Comparison of ENCODE assay signal across 12 cellular contexts in the genomic region with DNA sequence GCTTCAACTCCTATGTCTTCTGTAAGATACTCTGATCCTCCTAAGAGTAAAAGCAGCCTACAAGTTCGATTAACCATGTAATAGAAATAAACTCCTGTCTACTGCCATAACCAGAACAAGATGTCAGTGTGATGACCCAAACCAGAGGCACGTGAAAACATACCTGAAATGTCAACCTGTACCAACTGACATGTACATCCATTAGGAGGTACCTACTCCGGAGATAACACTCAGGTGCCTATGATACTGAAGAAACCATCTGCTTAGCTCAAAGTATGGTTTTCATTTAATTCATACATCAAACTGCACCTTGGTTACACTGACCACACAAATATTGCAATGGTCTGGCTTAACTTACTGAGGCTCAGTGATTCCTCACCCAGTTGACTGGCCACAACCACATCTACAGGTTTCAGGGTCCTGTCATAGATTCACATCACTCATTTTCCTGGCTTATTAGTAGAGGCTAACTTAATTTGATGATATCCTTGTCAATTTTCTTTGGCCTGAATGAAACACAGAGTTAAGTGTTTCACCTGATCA. TPM values are rescaled to one million over a fixed set of nuclear protein-coding genes. Genes with fewer than 3 reads are reported as not detected.
DNase-seq lines count a peak whose midpoint lies in the region; ATAC-seq and TF ChIP-seq lines count a peak whose summit lies in the region.
"Had no signal": no experiment of that assay in that cellular context is flagged by ENCODE, and none has a peak within 500 bp of the region (broad histone marks: within the 10 kb centered on the region; RNA-seq: fewer than 3 reads in every experiment).

No MANE protein-coding gene starts in this region.

- no peak overlapping the region for H3K27ac ChIP-seq in BLaER1 treated with 17β-estradiol and CSF1 and Interleukin-3, amounts not matched to agents 10 nM and 100 nM
- peak overlapping the region; percentile 91 for H3K27ac ChIP-seq in cingulate gyrus (ENCODE audit: low read depth, low read length)
- peak overlapping the region; percentile 48 to 95 for H3K27ac ChIP-seq in prostate gland

- H3K27me3 ChIP-seq in BLaER1 treated with 17β-estradiol and CSF1 and Interleukin-3, amounts not matched to agents 10 nM and 100 nM, result no peaks in the 10 kb centered on the region; a peak in 1 of 22 replicates
- H3K27me3 ChIP-seq in prostate gland (replicated peaks; ENCODE audit: insufficient read depth), result no peaks in the 10 kb centered on the region

- H3K36me3 ChIP-seq in BLaER1 treated with 17β-estradiol and CSF1 and Interleukin-3, amounts not matched to agents 10 nM and 100 nM, result peaks cover 9 to 55% (median 38%) of the 10 kb centered on the region in 11 experiments; a peak in 20 of 22 replicates
- H3K36me3 ChIP-seq in prostate gland, result no peaks in the 10 kb centered on the region

- H4K20me1 ChIP-seq in BLaER1 treated with 17β-estradiol and CSF1 and Interleukin-3, amounts not matched to agents 10 nM and 100 nM, result peaks cover 34 to 75% (median 50%) of the 10 kb centered on the region in 11 experiments

- H3K36me3 Mint-ChIP-seq in IgD-negative memory B cell, result peaks cover 7% of the 10 kb centered on the region

- peak overlapping the region; percentile 92 to 100 (median 98) for H3K4me2 ChIP-seq in BLaER1 treated with 17β-estradiol and CSF1 and Interleukin-3, amounts not matched to agents 10 nM and 100 nM

- no peak for ATAC-seq in GM18519 (IDR thresholded peaks at IDR 0.05; ENCODE audit: low FRiP score, unreplicated experiment)
- ATAC-seq in GM18861 (IDR thresholded peaks at IDR 0.05; ENCODE audit: unreplicated experiment), result no peak
- ATAC-seq in GM18511 (IDR thresholded peaks at IDR 0.05; ENCODE audit: unreplicated experiment), result no peak
- ATAC-seq: K562 had no signal

- peak overlapping the region in 5 of 10 experiments; percentile 5 to 92 (median 38); a peak in 4 of 20 replicates for H3K4me3 ChIP-seq in BLaER1 treated with 17β-estradiol and CSF1 and Interleukin-3, amounts not matched to agents 10 nM and 100 nM
- peak overlapping the region in 1 of 2 donors; percentile 19 for H3K4me3 ChIP-seq in prostate gland
- H3K4me3 ChIP-seq: K562 had no signal

- peak overlapping the region in 4 of 11 experiments; percentile 31 to 87 (median 52); a peak in 3 of 22 replicates for H3K9ac ChIP-seq in BLaER1 treated with 17β-estradiol and CSF1 and Interleukin-3, amounts not matched to agents 10 nM and 100 nM

- H3K4me1 Mint-ChIP-seq in IgD-negative memory B cell, result peaks cover 39 to 59% (median 55%) of the 10 kb centered on the region in 3 donors

- H3K9me3 Mint-ChIP-seq in IgD-negative memory B cell, result no peaks in the 10 kb centered on the region

- no peak for TF ChIP-seq POLR2A in prostate gland (IDR thresholded peaks at IDR 0.05)

- no peak for TF ChIP-seq CTCF in prostate gland (IDR thresholded peaks at IDR 0.05)

- no peak for DNase-seq in prostate gland (ENCODE audit: low spot score)
- DNase-seq in stimulated activated CD4-positive, alpha-beta T cell treated with anti-CD3 and anti-CD28 coated beads, Interleukin-4, amount 100 ng/mL, for 4 hours, result no peak
- DNase-seq: activated CD8-positive, alpha-beta memory T cell treated with anti-CD3 and anti-CD28 coated beads for 24 hours; COR-L47; mesendoderm had no signal

- no peaks in the 10 kb centered on the region for H3K27me3 Mint-ChIP-seq in IgD-negative memory B cell

- no peaks in the 10 kb centered on the region for H3K9me3 ChIP-seq in BLaER1 treated with 17β-estradiol and CSF1 and Interleukin-3, amounts not matched to agents 10 nM and 100 nM (replicated peaks in 1 of 11)
- H3K9me3 ChIP-seq in prostate gland, result no peaks in the 10 kb centered on the region

- peak overlapping the region; percentile 72 to 91 (median 82) for H3K4me3 Mint-ChIP-seq in IgD-negative memory B cell

- intact Hi-C loops in prostate gland (cut with DNase I), result loop anchor here (5.0 kb wide), 3 partner anchors 72 to 102 kb away; no protein-coding TSS in a partner anchor

- WGBS in prostate gland, result 66% methylated on average over 3 of the region's 3 CpGs

- peaks cover 52 to 71% (median 63%) of the 10 kb centered on the region in 10 experiments for H3K4me1 ChIP-seq in BLaER1 treated with 17β-estradiol and CSF1 and Interleukin-3, amounts not matched to agents 10 nM and 100 nM
- H3K4me1 ChIP-seq in prostate gland (replicated peaks), result peaks cover 31% of the 10 kb centered on the region

- peak overlapping the region in 2 of 3 donors; percentile 2 to 69 for H3K27ac Mint-ChIP-seq in IgD-negative memory B cell

RNA-seq across cellular contexts. Expression of a gene that starts 4.4 kb away (rescaled TPM):
- polyA plus RNA-seq in IgD-negative memory B cell, result 20.4 TPM
- 10 to 100 TPM; 47.5 to 49.2 TPM for total RNA-seq in prostate gland

Comparison
In these comparisons a context has a peak if more than half of its experiments do, and no peak if none do; other contexts are left out.
1. H3K27ac ChIP-seq: peak in cingulate gyrus (single experiment) and prostate gland (2 of 2); none in BLaER1 treated with 17β-estradiol and CSF1 and Interleukin-3, amounts not matched to agents 10 nM and 100 nM (0 of 11).